Comparison of ENCODE assay signal across 7 cellular contexts in genomic region chr5:121962347-121962670, GRCh38. TPM values are rescaled to one million over a fixed set of nuclear protein-coding genes. Genes with fewer than 3 reads are reported as not detected.
DNase-seq lines count a peak whose midpoint lies in the region; ATAC-seq and TF ChIP-seq lines count a peak whose summit lies in the region.

No MANE protein-coding gene starts in this region.

- peaks cover 16% of the 10 kb centered on the region for H3K27me3 Mint-ChIP-seq in endothelial cell (ENCODE audit: unreplicated experiment)

- H3K36me3 Mint-ChIP-seq in endothelial cell (ENCODE audit: low read depth, unreplicated experiment): peaks cover 14% of the 10 kb centered on the region

- H3K27ac Mint-ChIP-seq in endothelial cell (ENCODE audit: unreplicated experiment): peak overlapping the region; percentile 99

- peak; percentile 48 for ATAC-seq in GM18858 (IDR thresholded peaks at IDR 0.05; ENCODE audit: unreplicated experiment)

- H3K4me1 Mint-ChIP-seq in endothelial cell (ENCODE audit: unreplicated experiment): peaks cover 26% of the 10 kb centered on the region

- DNase-seq in HFF-Myc (ENCODE audit: extremely low read depth, low read depth): no peak
- peak; percentile 40 for DNase-seq in NCI-H69 (lab: John Stamatoyannopoulos, UW)
- no peak for DNase-seq in endothelial cell (ENCODE audit: low spot score)
- DNase-seq in pons (ENCODE audit: low spot score): peak; percentile 54
- no peak for DNase-seq in SW 1271 (lab: John Stamatoyannopoulos, UW)
- no peak for DNase-seq in NAMALWA (ENCODE audit: low spot score)

- H3K4me3 Mint-ChIP-seq in endothelial cell (ENCODE audit: unreplicated experiment): peak overlapping the region; percentile 96

- peak overlapping the region; percentile 85 for H3K4me3 ChIP-seq in HFF-Myc (replicated peaks; ENCODE audit: low read depth, low read length)

- TF ChIP-seq CTCF in HFF-Myc (IDR thresholded peaks at IDR 0.05; ENCODE audit: low read depth, low read length, missing control alignments): no peak
- TF ChIP-seq CTCF in endothelial cell (IDR thresholded peaks at IDR 0.05; ENCODE audit: unreplicated experiment): no peak

- no peaks in the 10 kb centered on the region for H3K9me3 Mint-ChIP-seq in endothelial cell (ENCODE audit: unreplicated experiment)

RNA-seq across cellular contexts. Expression of gene SRFBP1, which starts 0.5 kb away (rescaled TPM):
- total RNA-seq in endothelial cell (ENCODE audit: unreplicated experiment): 14.5 TPM

Comparison
In these comparisons a context has a peak if more than half of its experiments do, and no peak if none do; other contexts are left out.
1. DNase-seq: peak in NCI-H69 (single experiment) and pons (single experiment); none in HFF-Myc (single experiment), endothelial cell (single experiment), SW 1271 (0 of 2) and NAMALWA (single experiment).